21 cellular contexts compared by ENCODE assay signal in the genomic region with DNA sequence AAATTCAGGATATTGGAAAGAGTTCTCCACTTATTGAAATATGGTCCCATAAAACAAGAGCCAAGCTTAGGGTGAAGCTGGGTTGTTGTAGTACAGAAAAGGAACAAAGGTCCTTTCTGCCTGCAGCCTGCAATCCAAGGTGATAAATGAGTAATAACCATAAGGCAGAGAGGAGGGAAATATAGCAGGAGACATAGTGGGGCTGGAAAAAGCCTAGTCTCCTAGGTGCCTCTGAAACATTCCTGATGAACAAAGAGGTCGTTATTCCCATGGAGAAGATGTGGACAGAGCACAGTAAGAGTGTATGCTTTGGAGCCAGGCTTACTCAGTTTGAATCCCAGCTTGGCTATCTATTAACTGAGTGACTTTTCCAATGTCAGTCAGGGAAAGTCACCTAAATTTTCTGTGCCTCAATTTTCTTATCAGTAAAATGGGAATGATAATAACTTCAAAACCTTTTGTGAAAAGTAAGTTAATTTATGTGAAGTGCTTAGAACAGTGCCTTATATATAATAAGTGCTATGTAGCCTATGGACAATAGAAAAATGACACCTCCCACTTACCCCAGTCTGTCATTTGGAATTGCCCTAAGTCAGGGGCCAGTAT.
"Had no signal": no experiment of that assay in that cellular context is flagged by ENCODE, and none has a peak within 500 bp of the region (broad histone marks: within the 10 kb centered on the region; RNA-seq: fewer than 3 reads in every experiment).

No MANE protein-coding gene starts in this region.

- H3K9me3 ChIP-seq: ovary, upper lobe of left lung, vagina had no signal

- ATAC-seq: activated CD4-positive, alpha-beta T cell treated with anti-CD3 and anti-CD28 coated beads for 36 hours; activated naive CD4-positive, alpha-beta T cell treated with anti-CD3 and anti-CD28 coated beads, Interleukin-2, amount 50 U/mL, for 72 hours; activated T-cell treated with anti-CD3 and anti-CD28 coated beads, Interleukin-2, amount 50 U/mL, for 72 hours; stimulated activated effector memory CD8-positive, alpha-beta T cell treated with anti-CD3 and anti-CD28 coated beads, Interleukin-12 subunit alpha, Interleukin-12 subunit beta, amount 100 ng/mL, for 72 hours had no signal

- H3K27ac ChIP-seq: epithelial cell of prostate, esophagus squamous epithelium, ovary, skin epidermis, upper lobe of left lung, vagina had no signal

- H3K4me1 ChIP-seq: upper lobe of left lung, vagina had no signal

- DNase-seq: activated B cell treated with CpG ODN at 0.5 μM for 24 hours; activated CD4-positive, alpha-beta T cell treated with anti-CD3 and anti-CD28 coated beads for 36 hours; activated CD4-positive, alpha-beta T cell treated with anti-CD3 and anti-CD28 coated beads, Interleukin-2, amount 50 U/mL, for 4 hours; activated naive CD4-positive, alpha-beta T cell; activated T-cell treated with anti-CD3 and anti-CD28 coated beads for 4 hours; activated T-cell treated with anti-CD3 and anti-CD28 coated beads, Interleukin-2, amount 50 U/mL, for 72 hours; effector CD8-positive, alpha-beta T cell; esophagus squamous epithelium; foreskin melanocyte; mammary epithelial cell; naive B cell; ovary; stimulated activated CD4-positive, alpha-beta T cell treated with anti-CD3 and anti-CD28 coated beads, Interleukin-4, amount 100 ng/mL, for 24 hours; upper lobe of left lung had no signal

- FAIRE-seq: bronchial epithelial cell, endometrium had no signal

- H3K36me3 ChIP-seq: esophagus squamous epithelium, ovary, upper lobe of left lung, vagina had no signal

- H3K27me3 ChIP-seq: ovary, upper lobe of left lung, vagina had no signal

- H3K4me3 ChIP-seq: esophagus squamous epithelium, ovary, skin epidermis, upper lobe of left lung, vagina had no signal
